In the genomic region with DNA sequence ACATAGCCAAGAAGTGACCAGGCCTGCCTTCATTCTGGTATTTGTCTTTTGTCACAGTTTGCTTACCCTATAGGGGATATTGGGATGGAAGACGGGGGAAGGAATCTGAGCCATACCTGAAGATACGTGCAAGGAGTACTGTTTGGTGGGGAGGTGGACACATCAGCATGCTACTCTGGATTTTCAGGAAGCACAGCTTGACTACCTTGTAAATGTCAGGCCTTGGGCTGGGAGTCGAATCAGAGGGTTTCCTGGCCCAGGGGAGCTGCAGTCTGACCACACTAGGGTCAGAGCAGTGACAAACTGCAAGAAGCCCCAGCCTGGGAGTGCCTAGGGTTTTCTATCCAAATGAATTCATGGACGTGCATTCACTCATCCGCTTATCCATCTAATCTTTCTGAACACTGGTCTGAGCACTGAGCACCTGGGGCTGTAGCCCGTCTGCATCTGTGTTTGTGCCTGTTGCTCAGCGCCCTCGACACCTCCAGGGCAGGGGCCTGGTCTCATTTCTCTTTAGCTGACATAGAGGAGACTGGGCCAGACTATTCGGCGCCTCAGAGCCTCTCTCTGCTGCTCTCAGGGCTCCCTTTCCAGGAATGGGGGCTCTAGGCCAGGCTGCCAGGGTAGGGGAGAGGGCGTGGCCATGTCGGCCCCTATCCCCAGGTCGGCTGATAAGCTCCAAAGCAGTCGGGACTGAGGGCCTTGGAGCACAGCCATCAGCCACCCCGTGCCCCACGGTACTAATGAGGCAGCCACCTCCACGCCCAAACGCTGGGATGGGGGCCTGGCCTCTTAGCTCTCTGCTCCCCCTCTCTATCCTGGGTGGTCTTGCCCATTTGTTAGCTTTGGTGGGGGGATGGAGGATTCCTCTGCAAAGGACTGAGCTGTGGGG, we compare ENCODE assay signal across 21 cellular contexts. TPM values are rescaled to one million over a fixed set of nuclear protein-coding genes. Genes with fewer than 3 reads are reported as not detected.
A peak's percentile ranks its signal among the peaks of the same experiment; 100 is the strongest.
DNase-seq lines count a peak whose midpoint lies in the region; ATAC-seq and TF ChIP-seq lines count a peak whose summit lies in the region.
"Had no signal": no experiment of that assay in that cellular context is flagged by ENCODE, and none has a peak within 500 bp of the region (broad histone marks: within the 10 kb centered on the region; RNA-seq: fewer than 3 reads in every experiment).

No MANE protein-coding gene starts in this region.

- H3K9me3 ChIP-seq in HUES6 (ENCODE audit: control insufficient read depth, insufficient read depth, low read depth, low read length), result no peaks in the 10 kb centered on the region
- H3K9me3 ChIP-seq in WERI-Rb-1 (ENCODE audit: severe bottlenecking), result peaks cover 5% of the 10 kb centered on the region
- no peaks in the 10 kb centered on the region for H3K9me3 ChIP-seq in mesenchymal stem cell (ENCODE audit: control insufficient read depth, low read length)
- no peaks in the 10 kb centered on the region for H3K9me3 ChIP-seq in smooth muscle cell (replicated peaks; ENCODE audit: low read depth)
- no peaks in the 10 kb centered on the region for H3K9me3 ChIP-seq in naive thymus-derived CD4-positive, alpha-beta T cell (ENCODE audit: control insufficient read depth in 2 of 3, low read length in 3 of 3)
- H3K9me3 ChIP-seq: ascending aorta had no signal

- ATAC-seq in naive thymus-derived CD4-positive, alpha-beta T cell, result no peak
- ATAC-seq: CD8-positive, alpha-beta T cell; naive thymus-derived CD8-positive, alpha-beta T cell had no signal

- H3K18ac ChIP-seq in mesenchymal stem cell (ENCODE audit: low read depth in 1 of 2, low read length in 2 of 2), result no peak overlapping the region

- peaks cover 0 to 1% (median 0%) of the 10 kb centered on the region in 11 donors for H3K9me3 Mint-ChIP-seq in naive thymus-derived CD4-positive, alpha-beta T cell
- no peaks in the 10 kb centered on the region for H3K9me3 Mint-ChIP-seq in activated CD4-positive, alpha-beta memory T cell treated with anti-CD3 and anti-CD28 coated beads, Interleukin-2, amount 10 ng/mL, durations not matched to agents 7 days and 5 days
- H3K9me3 Mint-ChIP-seq: activated CD4-positive, alpha-beta memory T cell treated with anti-CD3 and anti-CD28 coated beads for 36 hours; CD8-positive, alpha-beta T cell; immature natural killer cell; naive thymus-derived CD8-positive, alpha-beta T cell had no signal

- H2AFZ ChIP-seq in mesenchymal stem cell (ENCODE audit: low read depth, low read length) (no peak overlapping the region), smooth muscle cell (ENCODE audit: low read depth) (no peak overlapping the region)

- CTCF ChIA-PET in naive thymus-derived CD4-positive, alpha-beta T cell (lab: Charles Lee), result no interaction called here
- CTCF ChIA-PET in activated CD4-positive, alpha-beta memory T cell treated with anti-CD3 and anti-CD28 coated beads, Interleukin-2, amount 10 ng/mL, durations not matched to agents 7 days and 5 days (lab: Charles Lee), result interaction anchor here (0.9 kb wide), 1 partner anchor 68 kb away, joined by 3 read pairs; no protein-coding TSS in a partner anchor

- POLR2A ChIA-PET in naive thymus-derived CD4-positive, alpha-beta T cell (lab: Charles Lee), result no interaction called here
- POLR2A ChIA-PET in activated CD4-positive, alpha-beta memory T cell treated with anti-CD3 and anti-CD28 coated beads, Interleukin-2, amount 10 ng/mL, durations not matched to agents 7 days and 5 days (lab: Charles Lee), result no interaction called here

- H3K27me3 ChIP-seq in HUES6 (ENCODE audit: control insufficient read depth, insufficient read depth, low read length) (no peaks in the 10 kb centered on the region), WERI-Rb-1 (ENCODE audit: insufficient read depth, low read depth, severe bottlenecking) (no peaks in the 10 kb centered on the region), mesenchymal stem cell (ENCODE audit: control insufficient read depth in 1 of 2, insufficient read depth in 1 of 2, low read length in 2 of 2) (peaks cover 0 to 55% of the 10 kb centered on the region in 2 experiments), smooth muscle cell (ENCODE audit: low read depth) (no peaks in the 10 kb centered on the region)
- peaks cover 0 to 2% of the 10 kb centered on the region in 2 donors for H3K27me3 ChIP-seq in naive thymus-derived CD4-positive, alpha-beta T cell (ENCODE audit: control insufficient read depth in 2 of 2, insufficient read depth in 2 of 2, low read length in 2 of 2)
- H3K27me3 ChIP-seq: ascending aorta had no signal

- H4K8ac ChIP-seq in mesenchymal stem cell (ENCODE audit: low read length), result no peak overlapping the region

- H3K4me1 ChIP-seq in HUES6 (ENCODE audit: control insufficient read depth, insufficient read depth, low read length) (peaks cover 44% of the 10 kb centered on the region), mesenchymal stem cell (ENCODE audit: control insufficient read depth, insufficient read depth, low read depth, low read length) (peaks cover 10% of the 10 kb centered on the region), smooth muscle cell (ENCODE audit: low read depth) (peaks cover 46% of the 10 kb centered on the region)
- H3K4me1 ChIP-seq in naive thymus-derived CD4-positive, alpha-beta T cell (ENCODE audit: control insufficient read depth in 2 of 2, insufficient read depth in 2 of 2, low read length in 2 of 2), result no peaks in the 10 kb centered on the region
- H3K4me1 ChIP-seq: ascending aorta had no signal

- DNase-seq in WERI-Rb-1 (peak; percentile 92), mesenchymal stem cell (no peak), smooth muscle cell (lab: John Stamatoyannopoulos, UW; ENCODE audit: unreplicated experiment) (no peak), DMS153 (lab: John Stamatoyannopoulos, UW) (no peak)
- DNase-seq in naive thymus-derived CD4-positive, alpha-beta T cell, result no peak
- no peak for DNase-seq in activated CD4-positive, alpha-beta memory T cell treated with anti-CD3 and anti-CD28 coated beads, Interleukin-2, amount 10 ng/mL, durations not matched to agents 7 days and 5 days
- DNase-seq: activated CD4-positive, alpha-beta memory T cell treated with anti-CD3 and anti-CD28 coated beads for 36 hours; activated naive CD4-positive, alpha-beta T cell treated with anti-CD3 and anti-CD28 coated beads, Interleukin-2, amount 50 U/mL, for 16 hours; CD8-positive, alpha-beta T cell; DMS79 treated with DMSO at 0.1 percent for 48 hours; HCEC 1CT; immature natural killer cell; Karpas-422; naive thymus-derived CD8-positive, alpha-beta T cell; NCI-H1105 treated with DMSO at 0.1 percent for 48 hours; NCI-H2081 treated with DMSO at 0.1 percent for 48 hours; NCI-H524; SHP77 had no signal

- H2AK5ac ChIP-seq in mesenchymal stem cell (ENCODE audit: low read length, severe bottlenecking), result no peak overlapping the region

- no peaks in the 10 kb centered on the region for H3K79me2 ChIP-seq in smooth muscle cell (ENCODE audit: low read depth)

- no peak overlapping the region for H3K4me3 Mint-ChIP-seq in naive thymus-derived CD4-positive, alpha-beta T cell
- H3K4me3 Mint-ChIP-seq in activated CD4-positive, alpha-beta memory T cell treated with anti-CD3 and anti-CD28 coated beads, Interleukin-2, amount 10 ng/mL, durations not matched to agents 7 days and 5 days, result no peak overlapping the region
- H3K4me3 Mint-ChIP-seq: activated CD4-positive, alpha-beta memory T cell treated with anti-CD3 and anti-CD28 coated beads for 36 hours; CD8-positive, alpha-beta T cell; immature natural killer cell; naive thymus-derived CD8-positive, alpha-beta T cell had no signal

- H3K4me3 ChIP-seq in HUES6 (ENCODE audit: low read depth, low read length), result no peak overlapping the region
- H3K4me3 ChIP-seq in WERI-Rb-1 (ENCODE audit: low read depth, low read length), result no peak overlapping the region; the same call in 1 of the 2 replicates
- no peak overlapping the region for H3K4me3 ChIP-seq in mesenchymal stem cell (ENCODE audit: insufficient read depth in 1 of 2, low read depth in 1 of 2, low read length in 2 of 2)
- no peak overlapping the region for H3K4me3 ChIP-seq in smooth muscle cell
- no peak overlapping the region for H3K4me3 ChIP-seq in naive thymus-derived CD4-positive, alpha-beta T cell (ENCODE audit: low read length)
- H3K4me3 ChIP-seq: ascending aorta had no signal

- no peak overlapping the region for H3K14ac ChIP-seq in mesenchymal stem cell (ENCODE audit: low read length in 2 of 2)

- H3K4me1 Mint-ChIP-seq in naive thymus-derived CD4-positive, alpha-beta T cell, result peaks cover 0 to 3% (median 0%) of the 10 kb centered on the region in 7 donors
- H3K4me1 Mint-ChIP-seq in activated CD4-positive, alpha-beta memory T cell treated with anti-CD3 and anti-CD28 coated beads, Interleukin-2, amount 10 ng/mL, durations not matched to agents 7 days and 5 days, result no peaks in the 10 kb centered on the region
- H3K4me1 Mint-ChIP-seq: immature natural killer cell; naive thymus-derived CD8-positive, alpha-beta T cell had no signal

- H2BK5ac ChIP-seq in mesenchymal stem cell (ENCODE audit: low read depth, low read length, poor library complexity, severe bottlenecking), result no peak overlapping the region

- H3K27ac ChIP-seq in HUES6 (ENCODE audit: low read depth, low read length) (peak overlapping the region; percentile 68; the same call in 1 of the 2 replicates), WERI-Rb-1 (peak overlapping the region; percentile 90), mesenchymal stem cell (ENCODE audit: low read length, poor library complexity, severe bottlenecking) (no peak overlapping the region), smooth muscle cell (ENCODE audit: low read depth) (peak overlapping the region; percentile 76)
- H3K27ac ChIP-seq in naive thymus-derived CD4-positive, alpha-beta T cell (ENCODE audit: low read depth, low read length), result no peak overlapping the region
- H3K27ac ChIP-seq: ascending aorta, VCaP had no signal

- H4K91ac ChIP-seq in mesenchymal stem cell (ENCODE audit: low read length), result peak overlapping the region; percentile 18

- no peaks in the 10 kb centered on the region for H4K20me1 ChIP-seq in smooth muscle cell (ENCODE audit: low read depth)

- H3K23ac ChIP-seq in mesenchymal stem cell (ENCODE audit: low read length in 2 of 2), result no peak overlapping the region

- intact Hi-C loops in naive thymus-derived CD4-positive, alpha-beta T cell (cut with micrococcal nuclease), result no loop called here

- peaks cover 0 to 7% (median 0%) of the 10 kb centered on the region in 5 donors for H3K27me3 Mint-ChIP-seq in naive thymus-derived CD4-positive, alpha-beta T cell
- H3K27me3 Mint-ChIP-seq in activated CD4-positive, alpha-beta memory T cell treated with anti-CD3 and anti-CD28 coated beads, Interleukin-2, amount 10 ng/mL, durations not matched to agents 7 days and 5 days, result no peaks in the 10 kb centered on the region

- H3F3A ChIP-seq in smooth muscle cell (ENCODE audit: low read depth), result no peaks in the 10 kb centered on the region

- H2BK15ac ChIP-seq in mesenchymal stem cell (ENCODE audit: low read depth, poor library complexity, severe bottlenecking), result no peak overlapping the region

- H3K9ac ChIP-seq in HUES6 (ENCODE audit: low read length) (peak overlapping the region; percentile 69), mesenchymal stem cell (ENCODE audit: low read length) (no peak overlapping the region), smooth muscle cell (ENCODE audit: low read depth) (no peak overlapping the region)

- H3K4me2 ChIP-seq in mesenchymal stem cell (ENCODE audit: low read length, poor library complexity, severe bottlenecking) (no peak overlapping the region), smooth muscle cell (no peak overlapping the region)

- WGBS in mesenchymal stem cell, result 63% methylated on average over 18 of the region's 18 CpGs
- WGBS in smooth muscle cell (ENCODE audit: low lambda C conversion rate), result 61% methylated on average over 18 of the region's 18 CpGs

- peaks cover 0 to 1% (median 0%) of the 10 kb centered on the region in 5 donors for H3K36me3 Mint-ChIP-seq in naive thymus-derived CD4-positive, alpha-beta T cell
- no peaks in the 10 kb centered on the region for H3K36me3 Mint-ChIP-seq in activated CD4-positive, alpha-beta memory T cell treated with anti-CD3 and anti-CD28 coated beads, Interleukin-2, amount 10 ng/mL, durations not matched to agents 7 days and 5 days (ENCODE audit: low read depth)
- H3K36me3 Mint-ChIP-seq: activated CD4-positive, alpha-beta memory T cell treated with anti-CD3 and anti-CD28 coated beads for 36 hours; CD8-positive, alpha-beta T cell; immature natural killer cell had no signal

- no peak overlapping the region for H3K4ac ChIP-seq in mesenchymal stem cell (ENCODE audit: low read depth in 1 of 2, low read length in 2 of 2)

- no peaks in the 10 kb centered on the region for H3K79me1 ChIP-seq in mesenchymal stem cell (replicated peaks; ENCODE audit: low read length, poor library complexity, severe bottlenecking)

- no peak overlapping the region for H2BK120ac ChIP-seq in mesenchymal stem cell (ENCODE audit: low read depth, low read length)

- H3K36me3 ChIP-seq in HUES6 (ENCODE audit: control insufficient read depth, insufficient read depth, low read length) (no peaks in the 10 kb centered on the region), WERI-Rb-1 (no peaks in the 10 kb centered on the region), mesenchymal stem cell (ENCODE audit: control insufficient read depth in 1 of 2, insufficient read depth in 2 of 2, low read depth in 1 of 2, low read length in 2 of 2) (no peaks in the 10 kb centered on the region), smooth muscle cell (ENCODE audit: low read depth) (no peaks in the 10 kb centered on the region)
- no peaks in the 10 kb centered on the region for H3K36me3 ChIP-seq in naive thymus-derived CD4-positive, alpha-beta T cell (ENCODE audit: control insufficient read depth in 2 of 3, insufficient read depth in 3 of 3, low read length in 3 of 3)
- H3K36me3 ChIP-seq: ascending aorta had no signal

- no peak overlapping the region for H2BK12ac ChIP-seq in mesenchymal stem cell (ENCODE audit: low read length in 2 of 2)

- no peak for TF ChIP-seq CTCF in WERI-Rb-1 (IDR thresholded peaks at IDR 0.05; ENCODE audit: low read depth, low read length)
- no peak for TF ChIP-seq CTCF in smooth muscle cell (IDR thresholded peaks at IDR 0.05; ENCODE audit: borderline replicate concordance, insufficient read depth, poor library complexity, severe bottlenecking)

- H3K27ac Mint-ChIP-seq in naive thymus-derived CD4-positive, alpha-beta T cell, result no peak overlapping the region
- H3K27ac Mint-ChIP-seq in activated CD4-positive, alpha-beta memory T cell treated with anti-CD3 and anti-CD28 coated beads, Interleukin-2, amount 10 ng/mL, durations not matched to agents 7 days and 5 days, result no peak overlapping the region
- H3K27ac Mint-ChIP-seq: activated CD4-positive, alpha-beta memory T cell treated with anti-CD3 and anti-CD28 coated beads for 36 hours; CD8-positive, alpha-beta T cell; immature natural killer cell; naive thymus-derived CD8-positive, alpha-beta T cell had no signal

RNA-seq across cellular contexts. Expression of gene SLC2A1, which starts 47.0 kb away (rescaled TPM):
- polyA plus RNA-seq in mesenchymal stem cell (2013, experiment 1 of 2), result 64.6 TPM
- polyA plus RNA-seq in mesenchymal stem cell (2013, experiment 2 of 2), result 64.8 TPM
- 749 and 1,091 TPM in 2 replicates for total RNA-seq in smooth muscle cell
- 275 and 842 TPM in 2 replicates for polyA plus RNA-seq in smooth muscle cell
- total RNA-seq in naive thymus-derived CD4-positive, alpha-beta T cell, result 100 to 1,000 TPM in 1 of 5 experiments, 10 to 100 TPM in 4; 43.6 to 123 (median 73.1) TPM
- polyA plus RNA-seq in naive thymus-derived CD4-positive, alpha-beta T cell, result 10 to 100 TPM; 16.6 to 18.6 TPM
- total RNA-seq in activated CD4-positive, alpha-beta memory T cell treated with anti-CD3 and anti-CD28 coated beads, Interleukin-2, amount 10 ng/mL, durations not matched to agents 7 days and 5 days, result 100 to 1,000 TPM; 153 TPM

Comparison
In these comparisons a context has a peak if more than half of its experiments do, and no peak if none do; other contexts are left out.
1. H3K27ac ChIP-seq: peak in HUES6 (single experiment), WERI-Rb-1 (single experiment) and smooth muscle cell (single experiment); none in mesenchymal stem cell (single experiment) and naive thymus-derived CD4-positive, alpha-beta T cell (single experiment).